In genomic region chr1:65027699-65028358, GRCh38 we compare ENCODE assay signal across 13 cellular contexts.
DNase-seq lines count a peak whose midpoint lies in the region; ATAC-seq and TF ChIP-seq lines count a peak whose summit lies in the region.
"Had no signal": no experiment of that assay in that cellular context is flagged by ENCODE, and none has a peak within 500 bp of the region (broad histone marks: within the 10 kb centered on the region; RNA-seq: fewer than 3 reads in every experiment).

No MANE protein-coding gene starts in this region.

- TF ChIP-seq CTCF in dorsolateral prefrontal cortex (IDR thresholded peaks at IDR 0.05 in 54 of 56, conservative IDR thresholded peaks at IDR 0.05 in 2 of 56; ENCODE audit: low read depth in 1 of 56, partially characterized antibody in 56 of 56): no peak
- no peak for TF ChIP-seq CTCF in uterus (IDR thresholded peaks at IDR 0.05)
- TF ChIP-seq CTCF in esophagus muscularis mucosa (IDR thresholded peaks at IDR 0.05): no peak

- no peak overlapping the region for H4K8ac ChIP-seq in mesenchymal stem cell (ENCODE audit: low read length)

- H3K4ac ChIP-seq in mesenchymal stem cell (ENCODE audit: low read depth in 1 of 2, low read length in 2 of 2): no peak overlapping the region

- no peak overlapping the region for H3K18ac ChIP-seq in mesenchymal stem cell (ENCODE audit: low read depth in 1 of 2, low read length in 2 of 2)

- H3K27me3 ChIP-seq in dorsolateral prefrontal cortex (no peaks in the 10 kb centered on the region), mesenchymal stem cell (ENCODE audit: control insufficient read depth in 1 of 2, insufficient read depth in 1 of 2, low read length in 2 of 2) (peaks cover 0 to 6% of the 10 kb centered on the region in 2 experiments), uterus (no peaks in the 10 kb centered on the region), esophagus muscularis mucosa (no peaks in the 10 kb centered on the region)

- no peak overlapping the region for H3K14ac ChIP-seq in mesenchymal stem cell (ENCODE audit: low read length in 2 of 2)

- TF ChIP-seq POLR2A in uterus (IDR thresholded peaks at IDR 0.05) (no peak), esophagus muscularis mucosa (IDR thresholded peaks at IDR 0.05; ENCODE audit: low read depth) (no peak)

- H3K27ac ChIP-seq in dorsolateral prefrontal cortex (peak overlapping the region in 8 of 59 donors; percentile 14 to 78 (median 34)), mesenchymal stem cell (ENCODE audit: low read length, poor library complexity, severe bottlenecking) (no peak overlapping the region), uterus (no peak overlapping the region), esophagus muscularis mucosa (replicated peaks in 1 of 4) (no peak overlapping the region)
- H3K27ac ChIP-seq: RWPE1 had no signal

- H3K4me1 ChIP-seq in mesenchymal stem cell (ENCODE audit: control insufficient read depth, insufficient read depth, low read depth, low read length): peaks cover 6% of the 10 kb centered on the region
- H3K4me1 ChIP-seq in uterus: peaks cover 0 to 5% of the 10 kb centered on the region in 2 donors
- H3K4me1 ChIP-seq in esophagus muscularis mucosa: peaks cover 30 to 36% (median 32%) of the 10 kb centered on the region in 4 donors

- DNase-seq in Right ventricle myocardium superior (peak; percentile 86), cardiac septum (ENCODE audit: low spot score) (no peak), dorsolateral prefrontal cortex (peak in 6 of 10 donors; percentile 16 to 63 (median 51)), mesenchymal stem cell (no peak), uterus (peak; percentile 43 to 52), esophagus muscularis mucosa (ENCODE audit: extremely low spot score) (no peak), EL (no peak)
- DNase-seq: activated CD8-positive, alpha-beta memory T cell treated with anti-CD3 and anti-CD28 coated beads, Interleukin-2, amount 50 U/mL, for 4 hours; DND-41; erythroblast; stimulated activated CD4-positive, alpha-beta T cell treated with anti-CD3 and anti-CD28 coated beads, Interleukin-4, amount 100 ng/mL, for 24 hours had no signal

- H3K36me3 ChIP-seq in mesenchymal stem cell (ENCODE audit: control insufficient read depth in 1 of 2, insufficient read depth in 2 of 2, low read depth in 1 of 2, low read length in 2 of 2): no peaks in the 10 kb centered on the region
- no peaks in the 10 kb centered on the region for H3K36me3 ChIP-seq in uterus
- peaks cover 0 to 4% (median 2%) of the 10 kb centered on the region in 4 donors for H3K36me3 ChIP-seq in esophagus muscularis mucosa

- peak overlapping the region; percentile 7 for H4K91ac ChIP-seq in mesenchymal stem cell (ENCODE audit: low read length)

- H3K9ac ChIP-seq in mesenchymal stem cell (ENCODE audit: low read length): no peak overlapping the region

- no peak overlapping the region for H2BK5ac ChIP-seq in mesenchymal stem cell (ENCODE audit: low read depth, low read length, poor library complexity, severe bottlenecking)

- no peak overlapping the region for H2BK15ac ChIP-seq in mesenchymal stem cell (ENCODE audit: low read depth, poor library complexity, severe bottlenecking)

- no peak overlapping the region for H2AK5ac ChIP-seq in mesenchymal stem cell (ENCODE audit: low read length, severe bottlenecking)

- H3K4me2 ChIP-seq in mesenchymal stem cell (ENCODE audit: low read length, poor library complexity, severe bottlenecking): no peak overlapping the region

- no peak overlapping the region for H2AFZ ChIP-seq in mesenchymal stem cell (ENCODE audit: low read depth, low read length)

- 80% methylated on average over 5 of the region's 5 CpGs for WGBS in mesenchymal stem cell
- 20% methylated on average over 5 of the region's 5 CpGs for WGBS in esophagus muscularis mucosa

- no peaks in the 10 kb centered on the region for H3K79me1 ChIP-seq in mesenchymal stem cell (replicated peaks; ENCODE audit: low read length, poor library complexity, severe bottlenecking)

- H3K9me3 ChIP-seq in mesenchymal stem cell (ENCODE audit: control insufficient read depth, low read length) (no peaks in the 10 kb centered on the region), uterus (no peaks in the 10 kb centered on the region), esophagus muscularis mucosa (no peaks in the 10 kb centered on the region)

- H2BK12ac ChIP-seq in mesenchymal stem cell (ENCODE audit: low read length in 2 of 2): no peak overlapping the region

- no peak overlapping the region for H2BK120ac ChIP-seq in mesenchymal stem cell (ENCODE audit: low read depth, low read length)

- TF ChIP-seq EP300 in esophagus muscularis mucosa (IDR thresholded peaks at IDR 0.05): no peak

- H3K4me3 ChIP-seq in dorsolateral prefrontal cortex (no peak overlapping the region), mesenchymal stem cell (ENCODE audit: insufficient read depth in 1 of 2, low read depth in 1 of 2, low read length in 2 of 2) (no peak overlapping the region), uterus (no peak overlapping the region), esophagus muscularis mucosa (no peak overlapping the region)

- intact Hi-C loops in Right ventricle myocardium superior (cut with DNase I) (no loop called here), cardiac septum (cut with DNase I) (no loop called here), dorsolateral prefrontal cortex (cut with DNase I) (loop anchor here in 1 of 2 donors (10.0 kb wide), 1 partner anchor 63 kb away; the partner anchor contains the start of gene JAK1), uterus (cut with DNase I; ENCODE audit: low total_unique reads) (no loop called here), esophagus muscularis mucosa (cut with DNase I) (no loop called here)

- ATAC-seq in Right ventricle myocardium superior (ENCODE audit: poor library complexity) (peak; percentile 85), GM18502 (IDR thresholded peaks at IDR 0.05; ENCODE audit: poor library complexity, unreplicated experiment) (no peak)

- no peak overlapping the region for H3K23ac ChIP-seq in mesenchymal stem cell (ENCODE audit: low read length in 2 of 2)

Comparison
In these comparisons a context has a peak if more than half of its experiments do, and no peak if none do; other contexts are left out.
1. DNase-seq: peak in Right ventricle myocardium superior (single experiment), dorsolateral prefrontal cortex (6 of 10) and uterus (2 of 2); none in cardiac septum (single experiment), mesenchymal stem cell (single experiment), esophagus muscularis mucosa (single experiment) and EL (single experiment).